ENCODE assay signal across 17 cellular contexts in genomic region chr3:128009952-128010846, GRCh38. TPM values are rescaled to one million over a fixed set of nuclear protein-coding genes. Genes with fewer than 3 reads are reported as not detected.
DNase-seq lines count a peak whose midpoint lies in the region; ATAC-seq and TF ChIP-seq lines count a peak whose summit lies in the region.
"Had no signal": no experiment of that assay in that cellular context is flagged by ENCODE, and none has a peak within 500 bp of the region (broad histone marks: within the 10 kb centered on the region; RNA-seq: fewer than 3 reads in every experiment).

No MANE protein-coding gene starts in this region.

- POLR2A ChIA-PET in HEK293 (lab: Yijun Ruan, JAX) = no interaction called here

- DNase-seq in AG09309 (ENCODE audit: low read depth) (peak; percentile 87), astrocyte of the spinal cord (ENCODE audit: low read depth, low spot score) (peak; percentile 2), foreskin keratinocyte (peak; percentile 55 to 65), NOMO-1 (lab: John Stamatoyannopoulos, UW; ENCODE audit: unreplicated experiment in 2 of 2) (no peak), NCI-H1105 treated with DMSO at 0.1 percent for 48 hours (lab: John Stamatoyannopoulos, UW) (no peak), SIG-M5 treated with dmso at 0.1 percent for 504 hours (lab: John Stamatoyannopoulos, UW; ENCODE audit: unreplicated experiment) (no peak)
- DNase-seq: activated T-cell treated with anti-CD3 and anti-CD28 coated beads for 4 hours; heart right ventricle; HFFc6; naive thymus-derived CD4-positive, alpha-beta T cell; NCI-H1694; stimulated activated naive CD4-positive, alpha-beta T cell treated with Interleukin-2 at 50 U/mL for 16 hours had no signal

- ATAC-seq in foreskin keratinocyte = no peak
- no peak for ATAC-seq in HG03469 (IDR thresholded peaks at IDR 0.05; ENCODE audit: unreplicated experiment)
- ATAC-seq: heart right ventricle; naive thymus-derived CD4-positive, alpha-beta T cell had no signal

- H3K36me3 ChIP-seq in HEK293 (ENCODE audit: control insufficient read depth in 2 of 2, insufficient read depth in 1 of 2, low read length in 2 of 2) = no peaks in the 10 kb centered on the region
- H3K36me3 ChIP-seq: heart right ventricle had no signal

- H3K4me1 ChIP-seq in HEK293 (ENCODE audit: control insufficient read depth, insufficient read depth, low read length) = no peaks in the 10 kb centered on the region
- peaks cover 8% of the 10 kb centered on the region for H3K4me1 ChIP-seq in foreskin keratinocyte

- CTCF ChIA-PET in HEK293 (lab: Yijun Ruan, JAX) = interaction anchor here (0.7 to 1.8 kb wide), 7 partner anchors 22 to 139 kb away, joined by 3 to 10 read pairs (median 3); no protein-coding TSS in a partner anchor

- H3K4me3 ChIP-seq in AG09309 (ENCODE audit: control insufficient read depth, low read depth, low read length) (no peak overlapping the region), HEK293 (ENCODE audit: low read depth, low read length) (no peak overlapping the region), astrocyte of the spinal cord (ENCODE audit: low read depth, low read length) (no peak overlapping the region)
- H3K4me3 ChIP-seq: dorsolateral prefrontal cortex, heart right ventricle had no signal

- no peak overlapping the region for H3K27ac ChIP-seq in HEK293 (ENCODE audit: extremely low read depth, low read depth, low read length)
- no peak overlapping the region for H3K27ac ChIP-seq in foreskin keratinocyte
- H3K27ac ChIP-seq: C4-2B, dorsolateral prefrontal cortex, heart right ventricle had no signal

- TF ChIP-seq CTCF in AG09309 (IDR thresholded peaks at IDR 0.05; ENCODE audit: control insufficient read depth, insufficient read depth, low read depth, low read length, missing control alignments) (no peak), HEK293 (tag by site-specific recombination; IDR thresholded peaks at IDR 0.05) (no peak), astrocyte of the spinal cord (IDR thresholded peaks at IDR 0.05; ENCODE audit: low read depth, low read length) (no peak), foreskin keratinocyte (conservative IDR thresholded peaks at IDR 0.05) (no peak)

- in situ Hi-C loops in astrocyte of the spinal cord (cut with HindIII; ENCODE audit: low sequenced_read_pairs) = no loop called here

- H3K27me3 ChIP-seq in foreskin keratinocyte = no peaks in the 10 kb centered on the region
- H3K27me3 ChIP-seq: dorsolateral prefrontal cortex had no signal

- H3K9me3 ChIP-seq in HEK293 (ENCODE audit: control insufficient read depth, insufficient read depth, low read depth, low read length) = no peaks in the 10 kb centered on the region
- H3K9me3 ChIP-seq: heart right ventricle, SK-N-SH had no signal

TF ChIP-seq in HEK293, 187 proteins besides CTCF, POLR2A, EP300 and RAD21 (continues in another document):
- TF ChIP-seq HOXA7 (CRISPR knock-in tag; IDR thresholded peaks at IDR 0.05; ENCODE audit: borderline replicate concordance) = no peak
- no peak for TF ChIP-seq ZNF175 (tag by site-specific recombination; IDR thresholded peaks at IDR 0.05)
- TF ChIP-seq, protein P1, sequence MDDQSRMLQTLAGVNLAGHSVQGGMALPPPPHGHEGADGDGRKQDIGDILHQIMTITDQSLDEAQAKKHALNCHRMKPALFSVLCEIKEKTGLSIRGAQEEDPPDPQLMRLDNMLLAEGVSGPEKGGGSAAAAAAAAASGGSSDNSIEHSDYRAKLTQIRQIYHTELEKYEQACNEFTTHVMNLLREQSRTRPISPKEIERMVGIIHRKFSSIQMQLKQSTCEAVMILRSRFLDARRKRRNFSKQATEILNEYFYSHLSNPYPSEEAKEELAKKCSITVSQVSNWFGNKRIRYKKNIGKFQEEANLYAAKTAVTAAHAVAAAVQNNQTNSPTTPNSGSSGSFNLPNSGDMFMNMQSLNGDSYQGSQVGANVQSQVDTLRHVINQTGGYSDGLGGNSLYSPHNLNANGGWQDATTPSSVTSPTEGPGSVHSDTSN (CRISPR knock-in tag; IDR thresholded peaks at IDR 0.05) = no peak
- peak; percentile 77 for TF ChIP-seq ZBTB17 (tag by site-specific recombination; IDR thresholded peaks at IDR 0.05)
- TF ChIP-seq, protein P2, sequence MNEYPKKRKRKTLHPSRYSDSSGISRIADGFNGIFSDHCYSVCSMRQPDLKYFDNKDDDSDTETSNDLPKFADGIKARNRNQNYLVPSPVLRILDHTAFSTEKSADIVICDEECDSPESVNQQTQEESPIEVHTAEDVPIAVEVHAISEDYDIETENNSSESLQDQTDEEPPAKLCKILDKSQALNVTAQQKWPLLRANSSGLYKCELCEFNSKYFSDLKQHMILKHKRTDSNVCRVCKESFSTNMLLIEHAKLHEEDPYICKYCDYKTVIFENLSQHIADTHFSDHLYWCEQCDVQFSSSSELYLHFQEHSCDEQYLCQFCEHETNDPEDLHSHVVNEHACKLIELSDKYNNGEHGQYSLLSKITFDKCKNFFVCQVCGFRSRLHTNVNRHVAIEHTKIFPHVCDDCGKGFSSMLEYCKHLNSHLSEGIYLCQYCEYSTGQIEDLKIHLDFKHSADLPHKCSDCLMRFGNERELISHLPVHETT (tag by site-specific recombination; IDR thresholded peaks at IDR 0.05) = no peak
- no peak for TF ChIP-seq TRIM28 (IDR thresholded peaks at IDR 0.05; ENCODE audit: borderline replicate concordance, low read length)
- TF ChIP-seq ZNF548 (tag by site-specific recombination; IDR thresholded peaks at IDR 0.05) = no peak
- TF ChIP-seq BCL6B (tag by site-specific recombination; IDR thresholded peaks at IDR 0.05) = peak; percentile 99
- TF ChIP-seq ZNF701 (tag by site-specific recombination; IDR thresholded peaks at IDR 0.05) = no peak
- TF ChIP-seq HOXD13 (CRISPR knock-in tag; IDR thresholded peaks at IDR 0.05; ENCODE audit: borderline replicate concordance) = no peak
- TF ChIP-seq ZNF324 (tag by site-specific recombination; IDR thresholded peaks at IDR 0.05) = no peak
- TF ChIP-seq, protein P3, sequence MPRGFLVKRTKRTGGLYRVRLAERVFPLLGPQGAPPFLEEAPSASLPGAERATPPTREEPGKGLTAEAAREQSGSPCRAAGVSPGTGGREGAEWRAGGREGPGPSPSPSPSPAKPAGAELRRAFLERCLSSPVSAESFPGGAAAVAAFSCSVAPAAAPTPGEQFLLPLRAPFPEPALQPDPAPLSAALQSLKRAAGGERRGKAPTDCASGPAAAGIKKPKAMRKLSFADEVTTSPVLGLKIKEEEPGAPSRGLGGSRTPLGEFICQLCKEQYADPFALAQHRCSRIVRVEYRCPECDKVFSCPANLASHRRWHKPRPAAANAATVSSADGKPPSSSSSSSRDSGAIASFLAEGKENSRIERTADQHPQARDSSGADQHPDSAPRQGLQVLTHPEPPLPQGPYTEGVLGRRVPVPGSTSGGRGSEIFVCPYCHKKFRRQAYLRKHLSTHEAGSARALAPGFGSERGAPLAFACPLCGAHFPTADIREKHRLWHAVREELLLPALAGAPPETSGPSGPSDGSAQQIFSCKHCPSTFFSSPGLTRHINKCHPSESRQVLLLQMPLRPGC (tag by site-specific recombination; IDR thresholded peaks at IDR 0.05) = no peak
- TF ChIP-seq GLIS2 (tag by site-specific recombination; IDR thresholded peaks at IDR 0.05) = no peak
- peak; percentile 76 for TF ChIP-seq ZBTB44 (tag by site-specific recombination; IDR thresholded peaks at IDR 0.05)
- no peak for TF ChIP-seq ZBTB49 (tag by site-specific recombination; IDR thresholded peaks at IDR 0.05; ENCODE audit: low read depth)

RNA-seq across cellular contexts. Expression of gene SEC61A1, which starts 42.0 kb away (rescaled TPM):
- 219 and 254 TPM in 2 replicates for total RNA-seq in foreskin keratinocyte
- 185 and 203 TPM in 2 replicates for polyA plus RNA-seq in foreskin keratinocyte

Comparison
In these comparisons a context has a peak if more than half of its experiments do, and no peak if none do; other contexts are left out.
1. DNase-seq: peak in AG09309 (single experiment), astrocyte of the spinal cord (single experiment) and foreskin keratinocyte (2 of 2); none in NOMO-1 (0 of 2), NCI-H1105 treated with DMSO at 0.1 percent for 48 hours (single experiment) and SIG-M5 treated with dmso at 0.1 percent for 504 hours (single experiment).